In genomic region chr17:7632492-7632894, GRCh38 we compare ENCODE assay signal across 8 cellular contexts. TPM values are rescaled to one million over a fixed set of nuclear protein-coding genes. Genes with fewer than 3 reads are reported as not detected.
DNase-seq lines count a peak whose midpoint lies in the region; ATAC-seq, FAIRE-seq and TF ChIP-seq lines count a peak whose summit lies in the region.

No MANE protein-coding gene starts in this region.

- H2AFZ ChIP-seq in H9 (ENCODE audit: low read length) (no peak overlapping the region), H1 (ENCODE audit: low read length) (peak overlapping the region; percentile 82; the same call in 1 of the 2 replicates), neuronal stem cell (ENCODE audit: low read length) (no peak overlapping the region)

- H3K9me3 Mint-ChIP-seq in H9 = no peaks in the 10 kb centered on the region

- no CpG with 5 or more reads among the region's 6 CpGs for WGBS in H9 (ENCODE audit: extremely low coverage, insufficient read length, low lambda C conversion rate)
- WGBS in H1 (ENCODE audit: extremely low coverage in 1 of 2, insufficient coverage in 1 of 2, insufficient read length in 1 of 2, insufficient replicate concordance in 2 of 2, low coverage in 1 of 2, low lambda C conversion rate in 2 of 2, missing lambda C conversion rate in 1 of 2), 2 experiments = 41% methylated on average over 6 of the region's 6 CpGs; no CpG with 5 or more reads in 1 of the 2 experiments
- WGBS in neuronal stem cell (ENCODE audit: extremely low coverage in 2 of 2, insufficient read length in 2 of 2, insufficient replicate concordance in 1 of 2), 2 donors = no CpG with 5 or more reads among the region's 6 CpGs

- ATAC-seq in RWPE2 (ENCODE audit: low read depth) = peak; percentile 32; the same call in 1 of the 3 replicates

- no peak overlapping the region for H3T11ph ChIP-seq in H9 (ENCODE audit: low read length)

- H2BK120ac ChIP-seq in H9 (ENCODE audit: low read depth, low read length, poor library complexity, severe bottlenecking) (no peak overlapping the region), H1 (replicated peaks; ENCODE audit: low read depth, low read length) (no peak overlapping the region), neuronal stem cell (ENCODE audit: low read depth, low read length) (no peak overlapping the region)

- H2BK5ac ChIP-seq in H9 (ENCODE audit: insufficient read length, low read length) = no peak overlapping the region
- peak overlapping the region; percentile 20; the same call in 1 of the 2 replicates for H2BK5ac ChIP-seq in H1 (ENCODE audit: low read depth, low read length)
- H2BK5ac ChIP-seq in neuronal stem cell (ENCODE audit: low read length) = no peak overlapping the region

- TF ChIP-seq POLR2A in H1 (IDR thresholded peaks at IDR 0.05; ENCODE audit: control extremely low read depth in 1 of 2, low read depth in 2 of 2, low read length in 2 of 2) = no peak

- peak overlapping the region in 2 of 3 experiments; percentile 25 to 77; a peak in 2 of 7 replicates for H3K27ac Mint-ChIP-seq in H9

- H3K4me3 ChIP-seq in RWPE2 (ENCODE audit: severe bottlenecking) = no peak overlapping the region
- H3K4me3 ChIP-seq in H1 (ENCODE audit: extremely low read depth in 1 of 4, insufficient read depth in 2 of 4, low read depth in 3 of 4, low read length in 4 of 4) = no peak overlapping the region
- no peak overlapping the region for H3K4me3 ChIP-seq in neuronal stem cell (ENCODE audit: low read length in 2 of 2)

- H3K14ac ChIP-seq in H9 (ENCODE audit: insufficient read depth, low read length) (no peak overlapping the region), H1 (ENCODE audit: insufficient read length) (no peak overlapping the region), neuronal stem cell (ENCODE audit: low read length) (no peak overlapping the region)

- no peak overlapping the region for H2AK5ac ChIP-seq in H9 (ENCODE audit: insufficient read length, low read length)
- 0 out of 2 replicates have a peak overlapping the region, but pooled peaks have one; percentile 14 for H2AK5ac ChIP-seq in H1 (ENCODE audit: low read depth, low read length)
- no peak overlapping the region for H2AK5ac ChIP-seq in neuronal stem cell (ENCODE audit: low read depth, low read length)

- H3K27me3 ChIP-seq in H9 (ENCODE audit: insufficient read depth, low read length) = no peaks in the 10 kb centered on the region
- no peaks in the 10 kb centered on the region for H3K27me3 ChIP-seq in RWPE2 (ENCODE audit: insufficient read depth, poor library complexity, severe bottlenecking)
- no peaks in the 10 kb centered on the region for H3K27me3 ChIP-seq in H1 (replicated peaks in 1 of 4; ENCODE audit: control insufficient read depth in 3 of 4, extremely low read depth in 1 of 4, insufficient read depth in 3 of 4, low read length in 3 of 4)
- H3K27me3 ChIP-seq in neuronal stem cell (ENCODE audit: control insufficient read depth in 3 of 3, insufficient read depth in 3 of 3, low read depth in 1 of 3, low read length in 3 of 3) = no peaks in the 10 kb centered on the region

- H3K4ac ChIP-seq in H9 (ENCODE audit: low read depth, low read length) (no peak overlapping the region), H1 (replicated peaks; ENCODE audit: insufficient read length, low read depth, low read length) (no peak overlapping the region), neuronal stem cell (ENCODE audit: low read length) (no peak overlapping the region)

- peaks cover 26 to 38% of the 10 kb centered on the region in 2 experiments for H3K4me1 Mint-ChIP-seq in H9

- CTCF ChIA-PET in H1 (lab: Charles Lee; ENCODE audit: partially characterized antibody) = interaction anchor here (0.6 to 15.7 kb wide), 22 partner anchors 10 to 1856 kb away, joined by 3 to 332 read pairs (median 6); partner anchors contain the start of genes ATP1B2, DNAH2, EFNB3 and FXR2

- H3K9me3 ChIP-seq in H9 (ENCODE audit: control insufficient read depth, low read depth, low read length) (no peaks in the 10 kb centered on the region), RWPE2 (ENCODE audit: severe bottlenecking) (no peaks in the 10 kb centered on the region), H1 (ENCODE audit: insufficient read depth in 2 of 2, low read depth in 1 of 2, low read length in 1 of 2) (no peaks in the 10 kb centered on the region), neuronal stem cell (replicated peaks in 1 of 2; ENCODE audit: control insufficient read depth in 2 of 2, insufficient read depth in 1 of 2, low read depth in 1 of 2, low read length in 2 of 2) (no peaks in the 10 kb centered on the region)

- H3K27me3 Mint-ChIP-seq in H9 (ENCODE audit: low read depth) = peaks cover 3% of the 10 kb centered on the region; the same call in 1 of the 2 replicates

- no peaks in the 10 kb centered on the region for H3K79me1 ChIP-seq in H9 (ENCODE audit: insufficient read depth, low read depth, low read length, poor library complexity, severe bottlenecking)
- no peaks in the 10 kb centered on the region for H3K79me1 ChIP-seq in H1 (ENCODE audit: low read depth, low read length)
- H3K79me1 ChIP-seq in neuronal stem cell (ENCODE audit: low read depth, low read length) = no peaks in the 10 kb centered on the region

- H4K8ac ChIP-seq in H9 (replicated peaks; ENCODE audit: insufficient read length, low read depth, low read length) (no peak overlapping the region), H1 (ENCODE audit: extremely low read depth, insufficient read depth, low read length) (no peak overlapping the region), neuronal stem cell (ENCODE audit: low read depth, low read length) (no peak overlapping the region)

- H4K5ac ChIP-seq in H9 (ENCODE audit: insufficient read length, low read depth, low read length) (no peak overlapping the region), H1 (ENCODE audit: insufficient read length, low read depth, low read length) (no peak overlapping the region)

- H3K36me3 ChIP-seq in RWPE2 (ENCODE audit: low read depth) (no peaks in the 10 kb centered on the region), H1 (ENCODE audit: control insufficient read depth in 2 of 4, insufficient read depth in 4 of 4, low read length in 3 of 4) (no peaks in the 10 kb centered on the region), neuronal stem cell (replicated peaks in 1 of 2; ENCODE audit: control insufficient read depth in 2 of 2, insufficient read depth in 2 of 2, low read length in 2 of 2) (no peaks in the 10 kb centered on the region)

- POLR2A ChIA-PET in H1 (lab: Charles Lee; ENCODE audit: partially characterized antibody) = interaction anchor here (0.5 to 79.4 kb wide), 10 partner anchors 14 to 148 kb away, joined by 3 to 2272 read pairs (median 4); partner anchors contain the start of genes ATP1B2, FXR2, MPDU1 and POLR2A

- peak overlapping the region in 1 of 2 experiments; percentile 8; a peak in 1 of 5 replicates for H3K4me3 Mint-ChIP-seq in H9

- H2BK20ac ChIP-seq in H9 (ENCODE audit: low read depth, low read length, poor library complexity, severe bottlenecking) (no peak overlapping the region), H1 (ENCODE audit: low read length) (peak overlapping the region; percentile 89)

- H3K23ac ChIP-seq in H9 (ENCODE audit: insufficient read length, low read depth, low read length) = no peak overlapping the region
- H3K23ac ChIP-seq in H1 (ENCODE audit: insufficient read length) = no peak overlapping the region
- H3K23ac ChIP-seq in neuronal stem cell (ENCODE audit: low read depth, low read length, poor library complexity) = peak overlapping the region; percentile 40

- peak; percentile 75 to 81 for TF ChIP-seq RAD21 in H1 (IDR thresholded peaks at IDR 0.05 in 1 of 2, conservative IDR thresholded peaks at IDR 0.05 in 1 of 2; ENCODE audit: low read depth in 2 of 2, low read length in 2 of 2)

- H3K18ac ChIP-seq in H9 (ENCODE audit: insufficient read length, low read depth, low read length) (no peak overlapping the region), H1 (ENCODE audit: extremely low read depth, low read length) (peak overlapping the region; percentile 68; the same call in 1 of the 2 replicates), neuronal stem cell (ENCODE audit: low read length) (peak overlapping the region; percentile 36)

- no peak overlapping the region for H4K91ac ChIP-seq in H9 (ENCODE audit: insufficient read length, low read depth, low read length)
- H4K91ac ChIP-seq in H1 (replicated peaks; ENCODE audit: insufficient read length, low read length) = peak overlapping the region; percentile 56
- no peak overlapping the region for H4K91ac ChIP-seq in neuronal stem cell (ENCODE audit: low read depth, low read length, poor library complexity)

- no peak overlapping the region for H3K4me2 ChIP-seq in H9 (ENCODE audit: insufficient read depth, insufficient read length, low read length)
- H3K4me2 ChIP-seq in H1 (ENCODE audit: insufficient read depth in 1 of 2, low read depth in 2 of 2, low read length in 2 of 2) = 0 out of 4 replicates have a peak overlapping the region, but pooled peaks of 1 of the 2 experiments have one; percentile 22
- no peak overlapping the region for H3K4me2 ChIP-seq in neuronal stem cell (ENCODE audit: insufficient read depth, low read length, poor library complexity, severe bottlenecking)

- H3K79me2 ChIP-seq in H9 (ENCODE audit: insufficient read depth, low read length) (no peaks in the 10 kb centered on the region), H1 (ENCODE audit: control insufficient read depth in 1 of 2, insufficient read depth in 2 of 2, low read length in 2 of 2) (no peaks in the 10 kb centered on the region)

- H3K9ac ChIP-seq in H9 (ENCODE audit: extremely low read depth, insufficient read length, low read length) (no peak overlapping the region), H1 (replicated peaks in 1 of 4; ENCODE audit: extremely low read depth in 1 of 4, low read depth in 3 of 4, low read length in 3 of 4) (no peak overlapping the region), neuronal stem cell (ENCODE audit: low read depth, low read length, poor library complexity) (peak overlapping the region; percentile 65)

- H4K20me1 ChIP-seq in H9 (ENCODE audit: control insufficient read depth, insufficient read depth, insufficient read length) (no peaks in the 10 kb centered on the region), H1 (replicated peaks in 1 of 2; ENCODE audit: control insufficient read depth in 1 of 2, insufficient read depth in 2 of 2, low read length in 2 of 2) (no peaks in the 10 kb centered on the region)

- TF ChIP-seq EP300 in H1 (IDR thresholded peaks at IDR 0.05; ENCODE audit: borderline replicate concordance in 1 of 2, low read depth in 2 of 2, low read length in 2 of 2) = no peak

- peak; percentile 78 for TF ChIP-seq CTCF in H9 (conservative IDR thresholded peaks at IDR 0.05)
- peak; percentile 54 for TF ChIP-seq CTCF in RWPE2 (IDR thresholded peaks at IDR 0.05; ENCODE audit: poor library complexity, severe bottlenecking)
- peak; percentile 61 to 85 (median 79) for TF ChIP-seq CTCF in H1 (IDR thresholded peaks at IDR 0.05; ENCODE audit: control extremely low read depth in 1 of 3, insufficient read depth in 1 of 3, low read depth in 1 of 3, low read length in 3 of 3)

- H2BK15ac ChIP-seq in H9 (ENCODE audit: low read depth, low read length) (no peak overlapping the region), H1 (ENCODE audit: low read length) (no peak overlapping the region), neuronal stem cell (ENCODE audit: low read length) (peak overlapping the region; percentile 42)

- no peaks in the 10 kb centered on the region for H3K23me2 ChIP-seq in H9 (ENCODE audit: insufficient read length, low read depth, low read length, poor library complexity, severe bottlenecking)
- peaks cover 2% of the 10 kb centered on the region; the same call in 1 of the 2 replicates for H3K23me2 ChIP-seq in H1 (ENCODE audit: low read depth, low read length)

- H3K27ac ChIP-seq in H9 (ENCODE audit: insufficient read length, low read depth, low read length) (no peak overlapping the region), RWPE2 (ENCODE audit: poor library complexity, severe bottlenecking) (no peak overlapping the region), H1 (ENCODE audit: low read depth, low read length) (no peak overlapping the region), neuronal stem cell (replicated peaks; ENCODE audit: low read length) (no peak overlapping the region)

- FAIRE-seq in H1 (lab: Jason Lieb, UNC) = peak; percentile 90

- DNase-seq in COLO668 (lab: John Stamatoyannopoulos, UW; ENCODE audit: unreplicated experiment) (peak; percentile 2), H9 (peak; percentile 82), RWPE2 (ENCODE audit: low spot score) (no peak), H1 (ENCODE audit: low read depth in 1 of 2, low spot score in 2 of 2) (peak; percentile 39 to 66), neuronal stem cell (ENCODE audit: low spot score) (no peak), dedifferentiated amniotic fluid mesenchymal stem cell (ENCODE audit: extremely low spot score) (no peak)
- no peak for DNase-seq in NK-92 treated with Interleukin-12 subunit alpha and Interleukin-12 subunit beta, amount 100 ng/mL, for 24 hours (lab: John Stamatoyannopoulos, UW)
- no peak for DNase-seq in stimulated activated CD4-positive, alpha-beta T cell treated with anti-CD3 and anti-CD28 coated beads, Interleukin-2, amount 100 ng/mL, for 24 hours

- no peaks in the 10 kb centered on the region for H3K36me3 Mint-ChIP-seq in H9 (ENCODE audit: insufficient read depth in 1 of 3, low read depth in 3 of 3)

- H2BK12ac ChIP-seq in H9 (ENCODE audit: insufficient read length, low read depth, low read length) = no peak overlapping the region
- peak overlapping the region; percentile 62; the same call in 1 of the 2 replicates for H2BK12ac ChIP-seq in H1 (ENCODE audit: low read depth, low read length)
- H2BK12ac ChIP-seq in neuronal stem cell (ENCODE audit: low read length) = no peak overlapping the region

- H3K4me1 ChIP-seq in H9 (ENCODE audit: insufficient read depth, low read length) = peaks cover 2% of the 10 kb centered on the region; the same call in 1 of the 2 replicates
- no peaks in the 10 kb centered on the region for H3K4me1 ChIP-seq in RWPE2 (ENCODE audit: insufficient read depth, poor library complexity, severe bottlenecking)
- peaks cover 0 to 12% (median 3%) of the 10 kb centered on the region in 4 experiments; a peak in 3 of 7 replicates for H3K4me1 ChIP-seq in H1 (replicated peaks in 1 of 4; ENCODE audit: control insufficient read depth in 3 of 4, insufficient read depth in 4 of 4, low read length in 3 of 4)
- peaks cover 7 to 27% of the 10 kb centered on the region in 2 donors for H3K4me1 ChIP-seq in neuronal stem cell (ENCODE audit: control insufficient read depth in 2 of 2, insufficient read depth in 1 of 2, low read depth in 1 of 2, low read length in 2 of 2)

- H3K56ac ChIP-seq in H9 (ENCODE audit: insufficient read length, low read depth, low read length) = no peak overlapping the region
- no peak overlapping the region for H3K56ac ChIP-seq in H1 (replicated peaks; ENCODE audit: insufficient read length, low read depth, low read length)

RNA-seq across cellular contexts. Expression of gene SHBG, which starts 2.6 kb away (rescaled TPM):
- total RNA-seq in H9 (2021) = 1.5 and 1.6 TPM in 2 replicates
- 0.69 and 1.2 TPM in 2 replicates for total RNA-seq in H1 (2021; fragmentation: NEBNext Ultra II Directional; extraction: Animal tissue kit (Norgen Biotek cat#: 25700))
- 1.1 and 1.3 TPM in 2 replicates for polyA plus RNA-seq in H1 (2011; rRNA removed)
- 1.2 TPM for polyA plus RNA-seq in H1 (2011; cell fraction: cytosol; rRNA removed)
- polyA plus RNA-seq in H1 (2011; cell fraction: nucleus; rRNA removed) = 2.9 TPM
- 0.87 to 1.8 TPM (median 1.3 TPM) in 4 replicates for polyA plus RNA-seq in H1 (2012, experiment 1 of 2)
- polyA plus RNA-seq in H1 (2012, experiment 2 of 2) = 2.1 TPM
- 0.49 TPM for polyA plus RNA-seq in H1 (2013, experiment 1 of 2)
- 0.66 TPM for polyA plus RNA-seq in H1 (2013, experiment 2 of 2)
- 1.3 and 1.6 TPM in 2 replicates for polyA minus RNA-seq in H1 (2011; rRNA and poly(A)+ RNA removed)
- not detected for polyA minus RNA-seq in H1 (2011; cell fraction: cytosol; rRNA and poly(A)+ RNA removed)
- 0.70 TPM for polyA minus RNA-seq in H1 (2011; cell fraction: nucleus; rRNA and poly(A)+ RNA removed)
- 1.7 TPM for polyA plus RNA-seq in neuronal stem cell (2013, experiment 1 of 2)
- polyA plus RNA-seq in neuronal stem cell (2013, experiment 2 of 2) = 1.6 TPM

RNA-seq across cellular contexts. Expression of gene SAT2, which starts 4.9 kb away (rescaled TPM):
- 72.1 and 77.6 TPM in 2 replicates for total RNA-seq in H9 (2021)
- 72.3 and 75.3 TPM in 2 replicates for total RNA-seq in H1 (2021; fragmentation: NEBNext Ultra II Directional; extraction: Animal tissue kit (Norgen Biotek cat#: 25700))
- polyA plus RNA-seq in H1 (2011; rRNA removed) = 36.4 and 36.5 TPM in 2 replicates
- 46.4 TPM for polyA plus RNA-seq in H1 (2011; cell fraction: cytosol; rRNA removed)
- 63.4 TPM for polyA plus RNA-seq in H1 (2011; cell fraction: nucleus; rRNA removed)
- 98.6 to 121 TPM (median 104 TPM) in 4 replicates for polyA plus RNA-seq in H1 (2012, experiment 1 of 2)
- 96.8 TPM for polyA plus RNA-seq in H1 (2012, experiment 2 of 2)
- 77.9 TPM for polyA plus RNA-seq in H1 (2013, experiment 1 of 2)
- 70.6 TPM for polyA plus RNA-seq in H1 (2013, experiment 2 of 2)
- polyA minus RNA-seq in H1 (2011; rRNA and poly(A)+ RNA removed) = 11.9 and 15.4 TPM in 2 replicates
- 14.3 TPM for polyA minus RNA-seq in H1 (2011; cell fraction: cytosol; rRNA and poly(A)+ RNA removed)
- polyA minus RNA-seq in H1 (2011; cell fraction: nucleus; rRNA and poly(A)+ RNA removed) = 9.5 TPM
- polyA plus RNA-seq in neuronal stem cell (2013, experiment 1 of 2) = 108 TPM
- 102 TPM for polyA plus RNA-seq in neuronal stem cell (2013, experiment 2 of 2)

RNA-seq across cellular contexts. Expression of gene FXR2, which starts 17.8 kb away (rescaled TPM):
- total RNA-seq in H9 (2021) = 36.1 and 36.4 TPM in 2 replicates
- total RNA-seq in H1 (2021; fragmentation: NEBNext Ultra II Directional; extraction: Animal tissue kit (Norgen Biotek cat#: 25700)) = 26.2 and 26.8 TPM in 2 replicates
- polyA plus RNA-seq in H1 (2011; rRNA removed) = 44.0 and 63.3 TPM in 2 replicates
- 29.1 TPM for polyA plus RNA-seq in H1 (2011; cell fraction: cytosol; rRNA removed)
- polyA plus RNA-seq in H1 (2011; cell fraction: nucleus; rRNA removed) = 90.6 TPM
- 21.8 to 29.7 TPM (median 28.2 TPM) in 4 replicates for polyA plus RNA-seq in H1 (2012, experiment 1 of 2)
- 17.1 TPM for polyA plus RNA-seq in H1 (2012, experiment 2 of 2)
- polyA plus RNA-seq in H1 (2013, experiment 1 of 2) = 22.7 TPM
- polyA plus RNA-seq in H1 (2013, experiment 2 of 2) = 20.5 TPM
- 21.9 and 25.0 TPM in 2 replicates for polyA minus RNA-seq in H1 (2011; rRNA and poly(A)+ RNA removed)
- 13.2 TPM for polyA minus RNA-seq in H1 (2011; cell fraction: cytosol; rRNA and poly(A)+ RNA removed)
- 18.2 TPM for polyA minus RNA-seq in H1 (2011; cell fraction: nucleus; rRNA and poly(A)+ RNA removed)
- 51.8 TPM for polyA plus RNA-seq in neuronal stem cell (2013, experiment 1 of 2)
- polyA plus RNA-seq in neuronal stem cell (2013, experiment 2 of 2) = 52.7 TPM

RNA-seq across cellular contexts. Expression of gene ATP1B2, which starts 18.2 kb away (rescaled TPM):
- 15.4 and 16.2 TPM in 2 replicates for total RNA-seq in H9 (2021)
- 19.8 and 21.0 TPM in 2 replicates for total RNA-seq in H1 (2021; fragmentation: NEBNext Ultra II Directional; extraction: Animal tissue kit (Norgen Biotek cat#: 25700))
- polyA plus RNA-seq in H1 (2011; rRNA removed) = 9.1 and 12.6 TPM in 2 replicates
- 4.0 TPM for polyA plus RNA-seq in H1 (2011; cell fraction: cytosol; rRNA removed)
- polyA plus RNA-seq in H1 (2011; cell fraction: nucleus; rRNA removed) = 10.8 TPM
- polyA plus RNA-seq in H1 (2012, experiment 1 of 2) = 14.7 to 25.4 TPM (median 20.2 TPM) in 4 replicates
- 18.6 TPM for polyA plus RNA-seq in H1 (2012, experiment 2 of 2)
- 36.4 TPM for polyA plus RNA-seq in H1 (2013, experiment 1 of 2)
- polyA plus RNA-seq in H1 (2013, experiment 2 of 2) = 38.8 TPM
- polyA minus RNA-seq in H1 (2011; rRNA and poly(A)+ RNA removed) = 12.0 and 12.6 TPM in 2 replicates
- polyA minus RNA-seq in H1 (2011; cell fraction: cytosol; rRNA and poly(A)+ RNA removed) = 19.2 TPM
- polyA minus RNA-seq in H1 (2011; cell fraction: nucleus; rRNA and poly(A)+ RNA removed) = 9.9 TPM
- 42.2 TPM for polyA plus RNA-seq in neuronal stem cell (2013, experiment 1 of 2)
- 43.5 TPM for polyA plus RNA-seq in neuronal stem cell (2013, experiment 2 of 2)

RNA-seq across cellular contexts. Expression of gene SOX15, which starts 42.6 kb away (rescaled TPM):
- 7.7 TPM in 2 replicates for total RNA-seq in H9 (2021)
- 14.3 and 15.2 TPM in 2 replicates for total RNA-seq in H1 (2021; fragmentation: NEBNext Ultra II Directional; extraction: Animal tissue kit (Norgen Biotek cat#: 25700))
- 26.8 and 39.8 TPM in 2 replicates for polyA plus RNA-seq in H1 (2011; rRNA removed)
- polyA plus RNA-seq in H1 (2011; cell fraction: cytosol; rRNA removed) = 20.1 TPM
- polyA plus RNA-seq in H1 (2011; cell fraction: nucleus; rRNA removed) = 20.9 TPM
- polyA plus RNA-seq in H1 (2012, experiment 1 of 2) = 13.9 to 20.3 TPM (median 19.3 TPM) in 4 replicates
- polyA plus RNA-seq in H1 (2012, experiment 2 of 2) = 21.6 TPM
- polyA plus RNA-seq in H1 (2013, experiment 1 of 2) = 16.8 TPM
- 14.8 TPM for polyA plus RNA-seq in H1 (2013, experiment 2 of 2)
- polyA minus RNA-seq in H1 (2011; rRNA and poly(A)+ RNA removed) = 2.9 and 4.6 TPM in 2 replicates
- polyA minus RNA-seq in H1 (2011; cell fraction: cytosol; rRNA and poly(A)+ RNA removed) = 7.6 TPM
- 12.0 TPM for polyA minus RNA-seq in H1 (2011; cell fraction: nucleus; rRNA and poly(A)+ RNA removed)
- 10.1 TPM for polyA plus RNA-seq in neuronal stem cell (2013, experiment 1 of 2)
- polyA plus RNA-seq in neuronal stem cell (2013, experiment 2 of 2) = 9.9 TPM

Comparison
In these comparisons a context has a peak if more than half of its experiments do, and no peak if none do; other contexts are left out.
1. DNase-seq: peak in COLO668 (single experiment), H9 (single experiment) and H1 (2 of 2); none in RWPE2 (single experiment), neuronal stem cell (single experiment), dedifferentiated amniotic fluid mesenchymal stem cell (single experiment), NK-92 treated with Interleukin-12 subunit alpha and Interleukin-12 subunit beta, amount 100 ng/mL, for 24 hours (single experiment) and stimulated activated CD4-positive, alpha-beta T cell treated with anti-CD3 and anti-CD28 coated beads, Interleukin-2, amount 100 ng/mL, for 24 hours (0 of 2).
2. Peak in every context shown above with its lines, with median percentiles within 50 percentile points of each other: CTCF ChIP-seq.